In genomic region chr14:68262567-68262966, GRCh38 we compare ENCODE assay signal across 1 cellular context.
TF ChIP-seq lines count a peak whose summit lies in the region.

No MANE protein-coding gene starts in this region.

TF ChIP-seq in K562, 482 proteins besides CTCF, POLR2A, EP300 and RAD21:
- TF ChIP-seq DNMT1 (IDR thresholded peaks at IDR 0.05) (no peak), TCF3 (CRISPR knock-in tag; IDR thresholded peaks at IDR 0.05) (peak; percentile 60), SMARCE1 (IDR thresholded peaks at IDR 0.05) (0 out of 2 replicates have a peak, but pooled peaks have one; percentile 36), HOXB6 (CRISPR knock-in tag; IDR thresholded peaks at IDR 0.05; ENCODE audit: borderline replicate concordance) (no peak), BRD4 (IDR thresholded peaks at IDR 0.05) (no peak), GATA2 (CRISPR knock-in tag; IDR thresholded peaks at IDR 0.05) (0 out of 2 replicates have a peak, but pooled peaks have one; percentile 30), CBFA2T3 (IDR thresholded peaks at IDR 0.05) (peak; percentile 41; the same call in 1 of the 2 replicates), DPF2 (IDR thresholded peaks at IDR 0.05) (peak; percentile 49; the same call in 1 of the 2 replicates), CBFA2T2 (conservative IDR thresholded peaks at IDR 0.05) (no peak), ZBED1 (IDR thresholded peaks at IDR 0.05) (no peak), FUS (optimal IDR thresholded peaks at IDR 0.05; ENCODE audit: low read depth, low read length) (no peak), POLR2AphosphoS2 (IDR thresholded peaks at IDR 0.05; ENCODE audit: low read length) (no peak), ZNF551 (CRISPR knock-in tag; IDR thresholded peaks at IDR 0.05) (no peak), HDAC1 (IDR thresholded peaks at IDR 0.05) (no peak), SMARCA4 (IDR thresholded peaks at IDR 0.05) (peak; percentile 33; the same call in 1 of the 2 replicates), MEIS2 (IDR thresholded peaks at IDR 0.05; ENCODE audit: partially characterized antibody) (no peak), NELFE (IDR thresholded peaks at IDR 0.05; ENCODE audit: insufficient read depth, insufficient read length) (no peak), CHCHD3 (CRISPR knock-in tag; IDR thresholded peaks at IDR 0.05) (no peak), TEAD4 (IDR thresholded peaks at IDR 0.05; ENCODE audit: low read length) (0 out of 2 replicates have a peak, but pooled peaks have one; percentile 36), TEAD4 (CRISPR knock-in tag; IDR thresholded peaks at IDR 0.05; ENCODE audit: borderline replicate concordance) (no peak), ARID1B (IDR thresholded peaks at IDR 0.05) (peak; percentile 71), SIX5 (IDR thresholded peaks at IDR 0.05; ENCODE audit: borderline replicate concordance in 1 of 2, insufficient read depth in 1 of 2, low read depth in 1 of 2, low read length in 2 of 2) (no peak), ZFP91 (CRISPR knock-in tag; IDR thresholded peaks at IDR 0.05) (no peak), YY1 (IDR thresholded peaks at IDR 0.05; ENCODE audit: borderline replicate concordance in 1 of 3, control insufficient read depth in 1 of 3, extremely low read depth in 1 of 3, insufficient read depth in 3 of 3, insufficient read length in 1 of 3, insufficient replicate concordance in 2 of 3, low read depth in 1 of 3, low read length in 2 of 3) (no peak), TAL1 (IDR thresholded peaks at IDR 0.05) (peak; percentile 36; the same call in 1 of the 2 replicates), MTA2 (IDR thresholded peaks at IDR 0.05; ENCODE audit: low read depth) (0 out of 2 replicates have a peak, but pooled peaks have one; percentile 13), STAT6 (CRISPR knock-in tag; IDR thresholded peaks at IDR 0.05) (no peak), PHB (CRISPR knock-in tag; IDR thresholded peaks at IDR 0.05) (no peak), NCOA2 (IDR thresholded peaks at IDR 0.05; ENCODE audit: partially characterized antibody in 2 of 2) (no peak), ILF3 (IDR thresholded peaks at IDR 0.05; ENCODE audit: borderline replicate concordance) (no peak)
- TF ChIP-seq, protein P1, sequence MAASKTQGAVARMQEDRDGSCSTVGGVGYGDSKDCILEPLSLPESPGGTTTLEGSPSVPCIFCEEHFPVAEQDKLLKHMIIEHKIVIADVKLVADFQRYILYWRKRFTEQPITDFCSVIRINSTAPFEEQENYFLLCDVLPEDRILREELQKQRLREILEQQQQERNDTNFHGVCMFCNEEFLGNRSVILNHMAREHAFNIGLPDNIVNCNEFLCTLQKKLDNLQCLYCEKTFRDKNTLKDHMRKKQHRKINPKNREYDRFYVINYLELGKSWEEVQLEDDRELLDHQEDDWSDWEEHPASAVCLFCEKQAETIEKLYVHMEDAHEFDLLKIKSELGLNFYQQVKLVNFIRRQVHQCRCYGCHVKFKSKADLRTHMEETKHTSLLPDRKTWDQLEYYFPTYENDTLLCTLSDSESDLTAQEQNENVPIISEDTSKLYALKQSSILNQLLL (CRISPR knock-in tag; IDR thresholded peaks at IDR 0.05; ENCODE audit: borderline replicate concordance): no peak
- TF ChIP-seq, protein P2, sequence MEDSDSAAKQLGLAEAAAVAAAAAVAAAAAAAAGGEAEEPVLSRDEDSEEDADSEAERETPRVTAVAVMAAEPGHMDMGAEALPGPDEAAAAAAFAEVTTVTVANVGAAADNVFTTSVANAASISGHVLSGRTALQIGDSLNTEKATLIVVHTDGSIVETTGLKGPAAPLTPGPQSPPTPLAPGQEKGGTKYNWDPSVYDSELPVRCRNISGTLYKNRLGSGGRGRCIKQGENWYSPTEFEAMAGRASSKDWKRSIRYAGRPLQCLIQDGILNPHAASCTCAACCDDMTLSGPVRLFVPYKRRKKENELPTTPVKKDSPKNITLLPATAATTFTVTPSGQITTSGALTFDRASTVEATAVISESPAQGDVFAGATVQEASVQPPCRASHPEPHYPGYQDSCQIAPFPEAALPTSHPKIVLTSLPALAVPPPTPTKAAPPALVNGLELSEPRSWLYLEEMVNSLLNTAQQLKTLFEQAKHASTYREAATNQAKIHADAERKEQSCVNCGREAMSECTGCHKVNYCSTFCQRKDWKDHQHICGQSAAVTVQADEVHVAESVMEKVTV (CRISPR knock-in tag; IDR thresholded peaks at IDR 0.05): no peak
TF ChIP-seq in K562: peak in this region for 10.
